In the genomic region with DNA sequence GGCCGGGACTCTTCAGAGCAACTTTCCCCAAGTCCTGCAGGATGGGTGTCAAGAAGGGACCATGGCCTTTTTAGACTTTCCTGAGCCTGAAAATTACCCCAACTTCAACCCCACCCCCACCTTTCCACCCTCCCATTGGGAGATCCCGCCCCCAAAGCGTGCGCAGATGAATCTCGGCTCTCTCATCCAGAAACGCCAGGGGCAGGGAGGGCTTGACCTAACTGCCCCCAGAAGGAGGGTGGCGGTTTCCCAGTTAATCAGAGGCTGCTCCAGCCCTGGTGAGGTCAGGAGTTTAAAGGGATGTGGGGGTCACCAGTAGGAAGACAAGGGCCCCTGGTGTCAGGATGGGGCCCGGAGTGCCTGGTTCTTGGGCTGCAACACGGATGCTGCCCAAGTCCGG, we compare ENCODE assay signal across 12 cellular contexts. TPM values are rescaled to one million over a fixed set of nuclear protein-coding genes. Genes with fewer than 3 reads are reported as not detected.
DNase-seq lines count a peak whose midpoint lies in the region; ATAC-seq and TF ChIP-seq lines count a peak whose summit lies in the region.
"Had no signal": no experiment of that assay in that cellular context is flagged by ENCODE, and none has a peak within 500 bp of the region (broad histone marks: within the 10 kb centered on the region; RNA-seq: fewer than 3 reads in every experiment).

No MANE protein-coding gene starts in this region.

- H2AFZ ChIP-seq in MM.1S (ENCODE audit: low read length) (no peak overlapping the region), trophoblast cell (ENCODE audit: insufficient read depth, low read length, poor library complexity) (no peak overlapping the region)

- H3K4ac ChIP-seq in trophoblast cell (ENCODE audit: low read depth, low read length), result no peak overlapping the region

- POLR2A ChIA-PET in CD8-positive, alpha-beta T cell (lab: Charles Lee), result no interaction called here

- H3K27me3 ChIP-seq in CD8-positive, alpha-beta T cell (ENCODE audit: insufficient read depth, low read length), result no peaks in the 10 kb centered on the region
- H3K27me3 ChIP-seq in MM.1S (replicated peaks; ENCODE audit: insufficient read depth, low read length), result peaks cover 52% of the 10 kb centered on the region
- peaks cover 23% of the 10 kb centered on the region for H3K27me3 ChIP-seq in trophoblast cell (ENCODE audit: insufficient read depth, low read length)
- H3K27me3 ChIP-seq: SJCRH30 had no signal

- H3K27me3 Mint-ChIP-seq in CD8-positive, alpha-beta T cell (ENCODE audit: low read depth), result peaks cover 19% of the 10 kb centered on the region
- H3K27me3 Mint-ChIP-seq in glutamatergic neuron (ENCODE audit: unreplicated experiment), result peaks cover 7% of the 10 kb centered on the region

- peak in 1 of 7 experiments; percentile 1 for DNase-seq in CD8-positive, alpha-beta T cell
- DNase-seq in MM.1S (no peak), glutamatergic neuron (no peak), trophoblast cell (no peak), NCI-H1436 (lab: John Stamatoyannopoulos, UW) (no peak), KG1 (lab: John Stamatoyannopoulos, UW) (no peak)
- DNase-seq: GDM1, NCI-H1417 treated with DMSO at 0.1 percent for 48 hours, SJCRH30 had no signal

- TF ChIP-seq CTCF in CD8-positive, alpha-beta T cell (IDR thresholded peaks at IDR 0.05), result no peak
- no peak for TF ChIP-seq CTCF in MM.1S (IDR thresholded peaks at IDR 0.05; ENCODE audit: low read length)
- TF ChIP-seq CTCF in glutamatergic neuron (IDR thresholded peaks at IDR 0.05; ENCODE audit: partially characterized antibody, unreplicated experiment), result no peak

- H4K12ac ChIP-seq in trophoblast cell (ENCODE audit: low read depth, low read length), result no peak overlapping the region

- no peak overlapping the region for H4K8ac ChIP-seq in trophoblast cell (ENCODE audit: low read depth, low read length)

- peak overlapping the region; percentile 47; the same call in 1 of the 2 replicates for H3K4me2 ChIP-seq in MM.1S (ENCODE audit: low read depth, low read length)
- peak overlapping the region; percentile 56 for H3K4me2 ChIP-seq in trophoblast cell (ENCODE audit: low read length)

- H3K9ac ChIP-seq in MM.1S (ENCODE audit: low read length) (no peak overlapping the region), trophoblast cell (ENCODE audit: low read length) (no peak overlapping the region)

- H3K4me3 ChIP-seq in CD8-positive, alpha-beta T cell (ENCODE audit: low read depth, low read length), result peak overlapping the region; percentile 45
- H3K4me3 ChIP-seq in MM.1S (ENCODE audit: low read length) (no peak overlapping the region; the same call in 1 of the 2 replicates), trophoblast cell (ENCODE audit: low read depth, low read length) (no peak overlapping the region)
- H3K4me3 ChIP-seq: SJCRH30 had no signal

- no peak overlapping the region for H2BK12ac ChIP-seq in trophoblast cell (ENCODE audit: low read length)

- H3K4me1 Mint-ChIP-seq in CD8-positive, alpha-beta T cell (ENCODE audit: low read depth), result peaks cover 20% of the 10 kb centered on the region
- H3K4me1 Mint-ChIP-seq in glutamatergic neuron (ENCODE audit: low read depth, unreplicated experiment), result peaks cover 33% of the 10 kb centered on the region

- H2BK5ac ChIP-seq in trophoblast cell (ENCODE audit: low read depth, low read length, poor library complexity), result no peak overlapping the region

- no peak overlapping the region for H2BK120ac ChIP-seq in trophoblast cell (ENCODE audit: insufficient read depth, low read length, poor library complexity)

- ATAC-seq in CD8-positive, alpha-beta T cell, result no peak
- ATAC-seq in HG03442 (IDR thresholded peaks at IDR 0.05; ENCODE audit: unreplicated experiment) (no peak), HG03139 (IDR thresholded peaks at IDR 0.05; ENCODE audit: unreplicated experiment) (no peak)

- intact Hi-C loops in CD8-positive, alpha-beta T cell (cut with DNase I, micrococcal nuclease), result no loop called here

- no peaks in the 10 kb centered on the region for H3K9me2 ChIP-seq in MM.1S (replicated peaks; ENCODE audit: insufficient read depth, low read length)

- no peaks in the 10 kb centered on the region for H3F3A ChIP-seq in MM.1S (ENCODE audit: insufficient read depth, low read length)

- H3K4me1 ChIP-seq in CD8-positive, alpha-beta T cell (ENCODE audit: insufficient read depth, low read length), result peaks cover 19% of the 10 kb centered on the region
- 0 out of 2 replicates have a peak, but pooled peaks cover 7% of the 10 kb centered on the region for H3K4me1 ChIP-seq in MM.1S (ENCODE audit: low read length)
- peaks cover 5 to 6% of the 10 kb centered on the region in 2 experiments for H3K4me1 ChIP-seq in trophoblast cell (ENCODE audit: control insufficient read depth in 1 of 2, insufficient read depth in 2 of 2, low read length in 2 of 2)
- H3K4me1 ChIP-seq: SJCRH30 had no signal

- no peak overlapping the region for H2AK5ac ChIP-seq in trophoblast cell (ENCODE audit: low read length)

- H3K14ac ChIP-seq in trophoblast cell (ENCODE audit: low read length), result no peak overlapping the region

- no peak overlapping the region for H3K27ac Mint-ChIP-seq in CD8-positive, alpha-beta T cell
- H3K27ac Mint-ChIP-seq in glutamatergic neuron (ENCODE audit: unreplicated experiment), result peak overlapping the region; percentile 80

- H3K79me1 ChIP-seq in trophoblast cell (ENCODE audit: low read length), result no peaks in the 10 kb centered on the region

- H3K79me2 ChIP-seq in MM.1S (ENCODE audit: low read length), result no peaks in the 10 kb centered on the region
- H3K79me2 ChIP-seq in trophoblast cell (ENCODE audit: control insufficient read depth, insufficient read depth, low read length, poor library complexity), result no peaks in the 10 kb centered on the region

- WGBS in trophoblast cell (ENCODE audit: extremely low coverage, insufficient coverage, insufficient read length), result no CpG with 5 or more reads among the region's 10 CpGs

- no peaks in the 10 kb centered on the region for H3K36me3 ChIP-seq in CD8-positive, alpha-beta T cell (ENCODE audit: insufficient read depth, low read length)
- H3K36me3 ChIP-seq in MM.1S (replicated peaks; ENCODE audit: insufficient read depth, low read length) (no peaks in the 10 kb centered on the region), trophoblast cell (ENCODE audit: control insufficient read depth in 1 of 2, insufficient read depth in 2 of 2, low read length in 2 of 2) (no peaks in the 10 kb centered on the region)
- H3K36me3 ChIP-seq: SJCRH30 had no signal

- no peaks in the 10 kb centered on the region for H3K9me3 Mint-ChIP-seq in CD8-positive, alpha-beta T cell
- peaks cover 24% of the 10 kb centered on the region for H3K9me3 Mint-ChIP-seq in glutamatergic neuron (ENCODE audit: unreplicated experiment)

- H3K36me3 Mint-ChIP-seq in CD8-positive, alpha-beta T cell, result no peaks in the 10 kb centered on the region
- peaks cover 5% of the 10 kb centered on the region for H3K36me3 Mint-ChIP-seq in glutamatergic neuron (ENCODE audit: unreplicated experiment)

- H4K20me1 ChIP-seq in MM.1S (ENCODE audit: insufficient read depth, low read length), result no peaks in the 10 kb centered on the region

- H4K91ac ChIP-seq in trophoblast cell (ENCODE audit: low read depth, low read length), result no peak overlapping the region

- CTCF ChIA-PET in CD8-positive, alpha-beta T cell (lab: Charles Lee), result no interaction called here

- H3K23ac ChIP-seq in trophoblast cell (ENCODE audit: low read length), result no peak overlapping the region

- H3K27ac ChIP-seq in CD8-positive, alpha-beta T cell (ENCODE audit: low read depth, low read length), result no peak overlapping the region
- H3K27ac ChIP-seq in MM.1S (ENCODE audit: low read length) (no peak overlapping the region), trophoblast cell (ENCODE audit: low read depth, low read length) (no peak overlapping the region)
- H3K27ac ChIP-seq: epithelial cell of prostate, SJCRH30 had no signal

- no peaks in the 10 kb centered on the region for H3K9me3 ChIP-seq in CD8-positive, alpha-beta T cell (ENCODE audit: low read length)
- no peaks in the 10 kb centered on the region for H3K9me3 ChIP-seq in MM.1S (replicated peaks; ENCODE audit: insufficient read depth, low read length)
- peaks cover 7% of the 10 kb centered on the region for H3K9me3 ChIP-seq in trophoblast cell (ENCODE audit: insufficient read depth, low read depth, low read length)
- H3K9me3 ChIP-seq: SJCRH30 had no signal

- peak overlapping the region; percentile 56 for H3K4me3 Mint-ChIP-seq in CD8-positive, alpha-beta T cell
- peak overlapping the region; percentile 93 for H3K4me3 Mint-ChIP-seq in glutamatergic neuron (ENCODE audit: unreplicated experiment)

- no peak overlapping the region for H3K18ac ChIP-seq in trophoblast cell (ENCODE audit: low read length)

RNA-seq across cellular contexts. Expression of gene KIF19, which starts 0.5 kb away (rescaled TPM):
- under 1 TPM; 0.64 to 0.98 TPM for total RNA-seq in CD8-positive, alpha-beta T cell
- 80.8 TPM for total RNA-seq in glutamatergic neuron (ENCODE audit: unreplicated experiment)
- polyA plus RNA-seq in trophoblast cell (2013), result not detected in 2 replicates
- total RNA-seq: SJCRH30 had no signal

RNA-seq across cellular contexts. Expression of gene BTBD17, which starts 35.2 kb away (rescaled TPM):
- total RNA-seq in CD8-positive, alpha-beta T cell, result not detected
- 310 TPM for total RNA-seq in glutamatergic neuron (ENCODE audit: unreplicated experiment)
- polyA plus RNA-seq in trophoblast cell (2013), result not detected in 2 replicates
- total RNA-seq: SJCRH30 had no signal

RNA-seq across cellular contexts. Expression of gene GPR142, which starts 40.8 kb away (rescaled TPM):
- total RNA-seq in CD8-positive, alpha-beta T cell, result not detected
- 20.7 TPM for total RNA-seq in glutamatergic neuron (ENCODE audit: unreplicated experiment)
- not detected in 2 replicates for polyA plus RNA-seq in trophoblast cell (2013)
- total RNA-seq: SJCRH30 had no signal

RNA-seq across cellular contexts. Expression of gene DNAI2, which starts 52.5 kb away (rescaled TPM):
- total RNA-seq in CD8-positive, alpha-beta T cell, result under 1 TPM; 0.22 to 0.35 TPM
- total RNA-seq in glutamatergic neuron (ENCODE audit: unreplicated experiment), result not detected
- polyA plus RNA-seq in trophoblast cell (2013), result not detected in 2 replicates
- total RNA-seq: SJCRH30 had no signal

Comparison
In these comparisons a context has a peak if more than half of its experiments do, and no peak if none do; other contexts are left out.
1. RNA of gene KIF19, which starts 0.5 kb away (total RNA-seq): 80.8 TPM in glutamatergic neuron (single experiment); 0.64 to 0.98 TPM in CD8-positive, alpha-beta T cell; every median in the first group is over 10 times any median in the second.
2. RNA of gene BTBD17, which starts 35.2 kb away (total RNA-seq): 310 TPM in glutamatergic neuron (single experiment); not detected in CD8-positive, alpha-beta T cell; every median in the first group is over 100 times any median in the second.
3. RNA of gene GPR142, which starts 40.8 kb away (total RNA-seq): 20.7 TPM in glutamatergic neuron (single experiment); not detected in CD8-positive, alpha-beta T cell; every median in the first group is over 10 times any median in the second.